In genomic region chr7:124082234-124082633, GRCh38 we compare ENCODE assay signal across 4 cellular contexts. TPM values are rescaled to one million over a fixed set of nuclear protein-coding genes. Genes with fewer than 3 reads are reported as not detected.
"Had no signal": no experiment of that assay in that cellular context is flagged by ENCODE, and none has a peak within 500 bp of the region (broad histone marks: within the 10 kb centered on the region; RNA-seq: fewer than 3 reads in every experiment).

No MANE protein-coding gene starts in this region.

RNA-seq across cellular contexts. Expression of gene TMEM229A, which starts 49.4 kb away (rescaled TPM):
- total RNA-seq: LHCN-M2, M059J, MCF 10A, NCI-H460 had no signal
